7 cellular contexts compared by ENCODE assay signal in genomic region chr1:228488107-228488817, GRCh38. TPM values are rescaled to one million over a fixed set of nuclear protein-coding genes. Genes with fewer than 3 reads are reported as not detected.
DNase-seq lines count a peak whose midpoint lies in the region; ATAC-seq, FAIRE-seq and TF ChIP-seq lines count a peak whose summit lies in the region.

No MANE protein-coding gene starts in this region.

- no peaks in the 10 kb centered on the region for H3K27me3 ChIP-seq in OCI-LY3 (ENCODE audit: low read depth, low read length)

- H3K27ac ChIP-seq in OCI-LY3 (ENCODE audit: low read length) = peak overlapping the region; percentile 31

- FAIRE-seq in GM19239 (lab: Jason Lieb, UNC) = peak; percentile 56

- H3K27ac Mint-ChIP-seq in progenitor cell of endocrine pancreas = peak overlapping the region; percentile 88

- H3K9me3 Mint-ChIP-seq in progenitor cell of endocrine pancreas (ENCODE audit: low read depth) = no peaks in the 10 kb centered on the region

- H3K4me2 ChIP-seq in OCI-LY3 (ENCODE audit: low read length) = peak overlapping the region; percentile 93

- H3K4me3 Mint-ChIP-seq in progenitor cell of endocrine pancreas (ENCODE audit: low read depth) = peak overlapping the region; percentile 79

- peaks cover 20% of the 10 kb centered on the region for H3K36me3 Mint-ChIP-seq in progenitor cell of endocrine pancreas (ENCODE audit: insufficient read depth)

- DNase-seq in GM19239 (ENCODE audit: insufficient read length, low spot score) = no peak
- DNase-seq in epithelial cell of esophagus (ENCODE audit: low read depth) = no peak
- no peak for DNase-seq in progenitor cell of endocrine pancreas (ENCODE audit: low spot score, unreplicated experiment)
- no peak for DNase-seq in GDM1 (lab: John Stamatoyannopoulos, UW)
- no peak for DNase-seq in NCI-H226

- no peaks in the 10 kb centered on the region for H3K9me3 ChIP-seq in OCI-LY3 (ENCODE audit: insufficient read depth, low read length)

- TF ChIP-seq CTCF in OCI-LY3 (IDR thresholded peaks at IDR 0.05; ENCODE audit: low read depth, low read length) (no peak), epithelial cell of esophagus (IDR thresholded peaks at IDR 0.05; ENCODE audit: insufficient read depth, low read depth, low read length, missing control alignments) (no peak), progenitor cell of endocrine pancreas (IDR thresholded peaks at IDR 0.05; ENCODE audit: unreplicated experiment) (no peak)

- peaks cover 32% of the 10 kb centered on the region for H3K4me1 ChIP-seq in OCI-LY3 (ENCODE audit: low read length)

- H3K4me1 Mint-ChIP-seq in progenitor cell of endocrine pancreas (ENCODE audit: low read depth) = peaks cover 4% of the 10 kb centered on the region

- no peak overlapping the region for H2AFZ ChIP-seq in OCI-LY3 (ENCODE audit: low read depth, low read length)

- H3K4me3 ChIP-seq in OCI-LY3 (ENCODE audit: low read length) (peak overlapping the region; percentile 92), epithelial cell of esophagus (ENCODE audit: low read length) (peak overlapping the region; percentile 81)

- peaks cover 34% of the 10 kb centered on the region for H3K36me3 ChIP-seq in OCI-LY3 (replicated peaks; ENCODE audit: low read depth, low read length)

- H4K20me1 ChIP-seq in OCI-LY3 (ENCODE audit: insufficient read depth, low read length) = peaks cover 14% of the 10 kb centered on the region

- peak overlapping the region; percentile 91 for H3K9ac ChIP-seq in OCI-LY3 (ENCODE audit: low read length)

- peaks cover 41% of the 10 kb centered on the region for H3K79me2 ChIP-seq in OCI-LY3 (ENCODE audit: low read length)

- H3K27me3 Mint-ChIP-seq in progenitor cell of endocrine pancreas = no peaks in the 10 kb centered on the region

- no peak for ATAC-seq in GM21723 (IDR thresholded peaks at IDR 0.05; ENCODE audit: unreplicated experiment)

RNA-seq across cellular contexts. Expression of gene RNF187, which starts 1.1 kb away (rescaled TPM):
- total RNA-seq in progenitor cell of endocrine pancreas = 94.8 and 98.6 TPM in 2 replicates
